8 cellular contexts compared by ENCODE assay signal in the genomic region with DNA sequence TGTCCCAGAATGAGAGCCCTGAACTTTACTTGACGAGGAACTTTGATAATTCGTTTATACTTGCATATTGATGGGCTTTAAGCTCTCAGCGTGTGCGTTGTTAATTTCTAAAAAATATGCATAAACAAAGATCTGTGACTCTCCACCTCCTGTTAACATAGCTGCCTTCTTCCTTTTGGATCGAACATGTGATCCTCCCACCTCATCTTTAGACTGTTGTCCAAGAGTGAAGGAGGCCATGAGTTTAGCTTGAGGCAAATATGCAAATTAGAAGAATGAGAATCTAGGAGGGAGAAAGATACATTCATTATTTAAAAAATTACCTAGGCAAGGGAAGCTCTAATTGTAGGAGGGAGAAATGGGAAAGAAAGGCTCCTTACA. TPM values are rescaled to one million over a fixed set of nuclear protein-coding genes. Genes with fewer than 3 reads are reported as not detected.
DNase-seq lines count a peak whose midpoint lies in the region; ATAC-seq lines count a peak whose summit lies in the region.

No MANE protein-coding gene starts in this region.

- peak overlapping the region; percentile 80 for H3K4me3 Mint-ChIP-seq in activated naive CD4-positive, alpha-beta T cell treated with anti-CD3 and anti-CD28 coated beads for 36 hours

- no peaks in the 10 kb centered on the region for H3K4me1 ChIP-seq in iPS-15b (ENCODE audit: control insufficient read depth, insufficient read depth, low read length)

- H3K9me3 ChIP-seq in iPS-15b (ENCODE audit: control insufficient read depth, insufficient read depth, low read length): no peaks in the 10 kb centered on the region

- no peak for DNase-seq in activated naive CD4-positive, alpha-beta T cell treated with anti-CD3 and anti-CD28 coated beads for 36 hours
- DNase-seq in activated naive CD4-positive, alpha-beta T cell (lab: John Stamatoyannopoulos, UW): no peak
- DNase-seq in activated naive CD4-positive, alpha-beta T cell treated with anti-CD3 and anti-CD28 coated beads, Interleukin-2, amount 50 U/mL, for 72 hours (ENCODE audit: low spot score in 2 of 2): no peak
- no peak for DNase-seq in substantia nigra (lab: John Stamatoyannopoulos, UW)
- DNase-seq in NCI-H1092 (lab: John Stamatoyannopoulos, UW): no peak
- DNase-seq in NCI-H1694 treated with DMSO at 0.1 percent for 48 hours (lab: John Stamatoyannopoulos, UW): no peak
- no peak for DNase-seq in ureter (ENCODE audit: low spot score)

- H3K36me3 ChIP-seq in iPS-15b (ENCODE audit: control insufficient read depth, insufficient read depth, low read length): no peaks in the 10 kb centered on the region

- CTCF ChIA-PET in activated naive CD4-positive, alpha-beta T cell treated with anti-CD3 and anti-CD28 coated beads for 36 hours (lab: Charles Lee): interaction anchor here (0.9 to 1.2 kb wide), 2 partner anchors 32 to 202 kb away, joined by 3 read pairs; a partner anchor contains a TSS

- H3K27me3 Mint-ChIP-seq in activated naive CD4-positive, alpha-beta T cell treated with anti-CD3 and anti-CD28 coated beads for 36 hours (ENCODE audit: low read depth): no peaks in the 10 kb centered on the region

- H3K27ac Mint-ChIP-seq in activated naive CD4-positive, alpha-beta T cell treated with anti-CD3 and anti-CD28 coated beads for 36 hours: no peak overlapping the region
- peak overlapping the region; percentile 5 to 90 for H3K27ac Mint-ChIP-seq in activated naive CD4-positive, alpha-beta T cell treated with anti-CD3 and anti-CD28 coated beads, Interleukin-2, amount 50 U/mL, for 72 hours

- H3K36me3 Mint-ChIP-seq in activated naive CD4-positive, alpha-beta T cell treated with anti-CD3 and anti-CD28 coated beads for 36 hours (ENCODE audit: low read depth): no peaks in the 10 kb centered on the region
- no peaks in the 10 kb centered on the region for H3K36me3 Mint-ChIP-seq in activated naive CD4-positive, alpha-beta T cell treated with anti-CD3 and anti-CD28 coated beads, Interleukin-2, amount 50 U/mL, for 72 hours

- H3K4me1 Mint-ChIP-seq in activated naive CD4-positive, alpha-beta T cell treated with anti-CD3 and anti-CD28 coated beads for 36 hours (ENCODE audit: low read depth): peaks cover 9% of the 10 kb centered on the region

- no peak for ATAC-seq in activated naive CD4-positive, alpha-beta T cell treated with anti-CD3 and anti-CD28 coated beads, Interleukin-2, amount 50 U/mL, for 72 hours

- no peaks in the 10 kb centered on the region for H3K27me3 ChIP-seq in iPS-15b (ENCODE audit: control insufficient read depth, insufficient read depth, low read length)

- intact Hi-C loops in activated naive CD4-positive, alpha-beta T cell treated with anti-CD3 and anti-CD28 coated beads for 36 hours (cut with micrococcal nuclease): loop anchor here (2.0 to 10.0 kb wide), 3 partner anchors 262 to 1560 kb away; a partner anchor contains a TSS

- peak overlapping the region; percentile 92 for H3K4me3 ChIP-seq in iPS-15b (ENCODE audit: low read depth, low read length)

- H3K9me3 Mint-ChIP-seq in activated naive CD4-positive, alpha-beta T cell treated with anti-CD3 and anti-CD28 coated beads for 36 hours: no peaks in the 10 kb centered on the region
- no peaks in the 10 kb centered on the region for H3K9me3 Mint-ChIP-seq in activated naive CD4-positive, alpha-beta T cell treated with anti-CD3 and anti-CD28 coated beads, Interleukin-2, amount 50 U/mL, for 72 hours

- peak overlapping the region; percentile 67 for H3K27ac ChIP-seq in substantia nigra (ENCODE audit: low read depth, low read length, poor library complexity, severe bottlenecking)

- peak overlapping the region; percentile 86 for H3K9ac ChIP-seq in iPS-15b (ENCODE audit: low read depth, low read length)

RNA-seq across cellular contexts. Expression of a gene that starts 0.6 kb away (rescaled TPM):
- total RNA-seq in activated naive CD4-positive, alpha-beta T cell treated with anti-CD3 and anti-CD28 coated beads for 36 hours: 1 to 10 TPM; 1.8 to 1.9 TPM
- total RNA-seq in activated naive CD4-positive, alpha-beta T cell treated with anti-CD3 and anti-CD28 coated beads, Interleukin-2, amount 50 U/mL, for 72 hours: 1 to 10 TPM; 1.8 to 2.3 TPM
- 44.7 TPM for total RNA-seq in ureter

RNA-seq across cellular contexts. Expression of a gene that starts 32.3 kb away (rescaled TPM):
- 1 to 10 TPM; 3.7 to 3.8 TPM for total RNA-seq in activated naive CD4-positive, alpha-beta T cell treated with anti-CD3 and anti-CD28 coated beads for 36 hours
- total RNA-seq in activated naive CD4-positive, alpha-beta T cell treated with anti-CD3 and anti-CD28 coated beads, Interleukin-2, amount 50 U/mL, for 72 hours: 1 to 10 TPM; 1.1 to 2.9 TPM
- 2.0 TPM for total RNA-seq in ureter

Comparison
In these comparisons a context has a peak if more than half of its experiments do, and no peak if none do; other contexts are left out.
1. RNA of a gene that starts 0.6 kb away (total RNA-seq): 44.7 TPM in ureter (single experiment); 1.8 to 2.3 TPM in activated naive CD4-positive, alpha-beta T cell treated with anti-CD3 and anti-CD28 coated beads, Interleukin-2, amount 50 U/mL, for 72 hours and 1.8 to 1.9 TPM in activated naive CD4-positive, alpha-beta T cell treated with anti-CD3 and anti-CD28 coated beads for 36 hours; every median in the first group is over 10 times any median in the second.